ENCODE assay signal across 9 cellular contexts in genomic region chr12:55682087-55682796, GRCh38. TPM values are rescaled to one million over a fixed set of nuclear protein-coding genes. Genes with fewer than 3 reads are reported as not detected.
A peak's percentile ranks its signal among the peaks of the same experiment; 100 is the strongest.
DNase-seq lines count a peak whose midpoint lies in the region; ATAC-seq, FAIRE-seq and TF ChIP-seq lines count a peak whose summit lies in the region.
"Had no signal": no experiment of that assay in that cellular context is flagged by ENCODE, and none has a peak within 500 bp of the region (broad histone marks: within the 10 kb centered on the region; RNA-seq: fewer than 3 reads in every experiment).

No MANE protein-coding gene starts in this region.

- peaks cover 12% of the 10 kb centered on the region for H3K27me3 ChIP-seq in IMR-90 (ENCODE audit: control insufficient read depth, insufficient read depth, low read length)
- no peaks in the 10 kb centered on the region for H3K27me3 ChIP-seq in tibial artery

- TF ChIP-seq RAD21 in A549 (conservative IDR thresholded peaks at IDR 0.05 in 1 of 2, IDR thresholded peaks at IDR 0.05 in 1 of 2) = no peak
- TF ChIP-seq RAD21 in IMR-90 (IDR thresholded peaks at IDR 0.05; ENCODE audit: low read length) = no peak

- no peak overlapping the region for H3K27ac Mint-ChIP-seq in nephron progenitor cell
- no peak overlapping the region for H3K27ac Mint-ChIP-seq in activated naive CD4-positive, alpha-beta T cell treated with anti-CD3 and anti-CD28 coated beads, Interleukin-2, amount 50 U/mL, for 72 hours

- no peak for TF ChIP-seq EP300 in A549 (IDR thresholded peaks at IDR 0.05)

- H2BK5ac ChIP-seq in IMR-90 (ENCODE audit: low read depth, low read length, poor library complexity, severe bottlenecking) = no peak overlapping the region

- no peak overlapping the region for H4K8ac ChIP-seq in IMR-90 (ENCODE audit: low read depth in 2 of 2, low read length in 2 of 2)

- no peak overlapping the region for H3K14ac ChIP-seq in IMR-90 (replicated peaks; ENCODE audit: low read depth, low read length)

- no peak overlapping the region for H2BK15ac ChIP-seq in IMR-90 (ENCODE audit: low read depth, low read length)

- no peak overlapping the region for H2AK5ac ChIP-seq in IMR-90 (ENCODE audit: low read depth, low read length)

- H3K36me3 ChIP-seq in IMR-90 (ENCODE audit: control insufficient read depth, insufficient read depth, low read length) (no peaks in the 10 kb centered on the region), tibial artery (peaks cover 20 to 28% (median 24%) of the 10 kb centered on the region in 3 donors)

- no TSS peak for BruUV-seq in IMR-90 (replicated peaks; lab: Mats Ljungman, UMichigan)

- no peak overlapping the region for H4K5ac ChIP-seq in IMR-90 (ENCODE audit: low read depth, low read length)

- peak; percentile 23 to 42 for DNase-seq in A549 (ENCODE audit: low read depth in 1 of 2, low spot score in 1 of 2)
- DNase-seq in IMR-90 = no peak
- no peak for DNase-seq in foreskin fibroblast
- no peak for DNase-seq in nephron progenitor cell
- no peak for DNase-seq in activated naive CD4-positive, alpha-beta T cell treated with anti-CD3 and anti-CD28 coated beads, Interleukin-2, amount 50 U/mL, for 72 hours (ENCODE audit: low spot score in 2 of 2)
- DNase-seq in tibial artery = no peak
- no peak for DNase-seq in activated naive CD4-positive, alpha-beta T cell treated with anti-CD3 and anti-CD28 coated beads, Interleukin-2, amount 50 U/mL, for 16 hours
- DNase-seq: stimulated activated CD8-positive, alpha-beta memory T cell treated with anti-CD3 and anti-CD28 coated beads, Interleukin-4, amount 100 ng/mL, for 48 hours had no signal

- H2AK9ac ChIP-seq in IMR-90 (replicated peaks; ENCODE audit: low read depth, low read length, poor library complexity) = no peak overlapping the region

- H3K9me3 ChIP-seq in A549 (no peaks in the 10 kb centered on the region), IMR-90 (ENCODE audit: control insufficient read depth, insufficient read depth, low read length) (no peaks in the 10 kb centered on the region), tibial artery (no peaks in the 10 kb centered on the region)

- H3K9me3 Mint-ChIP-seq in nephron progenitor cell = no peaks in the 10 kb centered on the region
- no peaks in the 10 kb centered on the region for H3K9me3 Mint-ChIP-seq in activated naive CD4-positive, alpha-beta T cell treated with anti-CD3 and anti-CD28 coated beads, Interleukin-2, amount 50 U/mL, for 72 hours

- POLR2A ChIA-PET in A549 (lab: Yijun Ruan, JAX) (interaction anchor here (1.0 to 1.3 kb wide), 5 partner anchors 26 to 47 kb away, joined by 3 to 11 read pairs (median 5); partner anchors contain the start of genes BLOC1S1 and CD63), IMR-90 (lab: Charles Lee; ENCODE audit: unreplicated experiment) (no interaction called here)

- H2BK120ac ChIP-seq in IMR-90 (ENCODE audit: low read depth, low read length) = no peak overlapping the region

- H3K4me3 ChIP-seq in A549 (peak overlapping the region; percentile 52), IMR-90 (ENCODE audit: insufficient read depth, low read depth, low read length) (no peak overlapping the region), foreskin fibroblast (ENCODE audit: low read depth in 1 of 2, low read length in 2 of 2) (peak overlapping the region; percentile 24 to 43), tibial artery (no peak overlapping the region)

- dilution Hi-C loops in IMR-90 (cut with HindIII; ENCODE audit: low sequenced_read_pairs, unreplicated experiment) = no loop called here

- H3K23ac ChIP-seq in IMR-90 (ENCODE audit: low read depth, low read length) = no peak overlapping the region

- FAIRE-seq in A549 (lab: Jason Lieb, UNC) = no peak

- no peak for TF ChIP-seq CTCF in A549 (IDR thresholded peaks at IDR 0.05)
- no peak for TF ChIP-seq CTCF in IMR-90 (conservative IDR thresholded peaks at IDR 0.05; ENCODE audit: low read depth, low read length)
- no peak for TF ChIP-seq CTCF in foreskin fibroblast (IDR thresholded peaks at IDR 0.05; ENCODE audit: low read depth, low read length)
- TF ChIP-seq CTCF in nephron progenitor cell (IDR thresholded peaks at IDR 0.05) = no peak
- TF ChIP-seq CTCF in tibial artery (IDR thresholded peaks at IDR 0.05) = no peak

- no peak overlapping the region for H3K18ac ChIP-seq in IMR-90 (ENCODE audit: low read depth, low read length)

- H3K4me1 ChIP-seq in A549 (peaks cover 14% of the 10 kb centered on the region; the same call in 2 of the 3 replicates), IMR-90 (ENCODE audit: control insufficient read depth, insufficient read depth, low read length) (peaks cover 2% of the 10 kb centered on the region), tibial artery (peaks cover 0 to 15% (median 11%) of the 10 kb centered on the region in 4 donors)

- CTCF ChIA-PET in A549 (lab: Yijun Ruan, JAX) (interaction anchor here (0.8 to 4.2 kb wide), 20 partner anchors 9 to 115 kb away, joined by 3 to 59 read pairs (median 5); partner anchors contain the start of genes BLOC1S1, OR10P1 and RDH5), IMR-90 (lab: Yijun Ruan, JAX) (interaction anchor here (1.1 to 1.2 kb wide), 2 partner anchors 14 to 56 kb away, joined by 3 read pairs; no protein-coding TSS in a partner anchor)

- H2AFZ ChIP-seq in IMR-90 (replicated peaks; ENCODE audit: low read length, poor library complexity) = peak overlapping the region; percentile 85

- no peak overlapping the region for H3K4ac ChIP-seq in IMR-90 (ENCODE audit: low read depth, low read length)

- WGBS in A549 (ENCODE audit: missing lambda C conversion rate) = 28% methylated on average over 11 of the region's 13 CpGs
- 60% methylated on average over 1 of the region's 13 CpGs; no CpG with 5 or more reads in 1 of the 2 experiments for whole genome bisulfite sequencing in IMR-90 (ENCODE audit: extremely low coverage in 2 of 2, insufficient read length in 1 of 2), 2 experiments

- H3K79me1 ChIP-seq in IMR-90 (ENCODE audit: low read depth in 1 of 2, low read length in 2 of 2) = no peaks in the 10 kb centered on the region

- intact Hi-C loops in IMR-90 (cut with micrococcal nuclease) (no loop called here), tibial artery (cut with DNase I; ENCODE audit: low total_unique reads) (loop anchor here (5.0 kb wide), 2 partner anchors 40 to 55 kb away; partner anchors contain the start of gene RDH5)

- peak overlapping the region; percentile 85 for H3K4me2 ChIP-seq in A549
- H3K4me2 ChIP-seq in IMR-90 (ENCODE audit: low read depth, low read length) = no peak overlapping the region

- no peak overlapping the region for H3K9ac ChIP-seq in IMR-90 (ENCODE audit: low read depth, low read length)

- no peak overlapping the region for H2BK20ac ChIP-seq in IMR-90 (ENCODE audit: low read depth, low read length)

- H3K9me1 ChIP-seq in IMR-90 (ENCODE audit: insufficient read depth, low read length) = no peaks in the 10 kb centered on the region

- no peak overlapping the region for H3K56ac ChIP-seq in IMR-90 (ENCODE audit: extremely low read depth, insufficient read depth, low read length)

- H3K27me3 Mint-ChIP-seq in nephron progenitor cell (ENCODE audit: low read depth, poor library complexity) = peaks cover 10% of the 10 kb centered on the region

- H3K4me3 Mint-ChIP-seq in nephron progenitor cell = peak overlapping the region; percentile 84

- H4K20me1 ChIP-seq in IMR-90 (ENCODE audit: insufficient read depth, low read length) = no peaks in the 10 kb centered on the region

- peaks cover 34% of the 10 kb centered on the region for H3K4me1 Mint-ChIP-seq in nephron progenitor cell

- no peak overlapping the region for H4K91ac ChIP-seq in IMR-90 (ENCODE audit: insufficient read depth, low read depth, low read length)

- peak overlapping the region; percentile 66 to 87 for H3K27ac ChIP-seq in A549
- no peak overlapping the region for H3K27ac ChIP-seq in IMR-90 (ENCODE audit: insufficient read depth, low read length)
- H3K27ac ChIP-seq in tibial artery = peak overlapping the region in 1 of 2 donors; percentile 49

- in situ Hi-C loops in IMR-90 (cut with MboI; ENCODE audit: low sequenced_read_pairs) = no loop called here

- TF ChIP-seq POLR2A in A549 (IDR thresholded peaks at IDR 0.05; ENCODE audit: low read length) = no peak
- no peak for TF ChIP-seq POLR2A in IMR-90 (IDR thresholded peaks at IDR 0.05; ENCODE audit: low read depth, low read length)

- ATAC-seq in A549 = peak; percentile 48 to 59
- no peak for ATAC-seq in IMR-90 (ENCODE audit: low read depth)
- ATAC-seq in GM19397 (IDR thresholded peaks at IDR 0.05; ENCODE audit: unreplicated experiment) = no peak
- no peak for ATAC-seq in activated naive CD4-positive, alpha-beta T cell treated with anti-CD3 and anti-CD28 coated beads, Interleukin-2, amount 50 U/mL, for 72 hours

- no peaks in the 10 kb centered on the region for H3K36me3 Mint-ChIP-seq in nephron progenitor cell (ENCODE audit: low read depth)
- no peaks in the 10 kb centered on the region for H3K36me3 Mint-ChIP-seq in activated naive CD4-positive, alpha-beta T cell treated with anti-CD3 and anti-CD28 coated beads, Interleukin-2, amount 50 U/mL, for 72 hours

RNA-seq across cellular contexts. Expression of gene ITGA7, which starts 25.5 kb away (rescaled TPM):
- polyA plus RNA-seq in A549 (2011; rRNA removed) (1.1 and 1.4 TPM in 2 replicates), A549 (2017; fragmentation: RNase III; extraction: RNeasy Plus Mini Kit Qiagen cat#74134 plus additional on column Dnase treatment) (1.7 to 2.0 TPM (median 1.9 TPM) in 3 replicates), IMR-90 (2012; rRNA removed) (13.9 and 15.7 TPM in 2 replicates)
- 0.66 and 1.2 TPM in 2 replicates for polyA plus RNA-seq in A549 (2012; cell fraction: cytosol; rRNA removed)
- polyA plus RNA-seq in A549 (2012; cell fraction: nucleus; rRNA removed) = 7.3 and 8.5 TPM in 2 replicates
- polyA minus RNA-seq in A549 (2011; rRNA and poly(A)+ RNA removed) = 1.5 and 2.8 TPM in 2 replicates
- 3.9 and 4.4 TPM in 2 replicates for total RNA-seq in IMR-90 (2012; rRNA removed)
- 12.1 and 23.0 TPM in 2 replicates for polyA plus RNA-seq in IMR-90 (2012; cell fraction: cytosol; rRNA removed)
- 89.0 and 117 TPM in 2 replicates for polyA plus RNA-seq in IMR-90 (2012; cell fraction: nucleus; rRNA removed; ENCODE audit: low replicate concordance)
- total RNA-seq in activated naive CD4-positive, alpha-beta T cell treated with anti-CD3 and anti-CD28 coated beads, Interleukin-2, amount 50 U/mL, for 72 hours = 10 to 100 TPM in 1 of 2 donors, 1 to 10 TPM in 1; 4.0 to 11.9 TPM

RNA-seq across cellular contexts. Expression of gene BLOC1S1, which starts 33.6 kb away (rescaled TPM):
- 112 and 115 TPM in 2 replicates for polyA plus RNA-seq in A549 (2011; rRNA removed)
- 261 and 312 TPM in 2 replicates for polyA plus RNA-seq in A549 (2012; cell fraction: cytosol; rRNA removed)
- 103 and 115 TPM in 2 replicates for polyA plus RNA-seq in A549 (2012; cell fraction: nucleus; rRNA removed)
- polyA plus RNA-seq in A549 (2017; fragmentation: RNase III; extraction: RNeasy Plus Mini Kit Qiagen cat#74134 plus additional on column Dnase treatment) = 129 to 138 TPM (median 134 TPM) in 3 replicates
- 45.1 and 64.8 TPM in 2 replicates for polyA minus RNA-seq in A549 (2011; rRNA and poly(A)+ RNA removed)
- 128 and 158 TPM in 2 replicates for total RNA-seq in IMR-90 (2012; rRNA removed)
- polyA plus RNA-seq in IMR-90 (2012; rRNA removed) = 280 and 285 TPM in 2 replicates
- 332 and 427 TPM in 2 replicates for polyA plus RNA-seq in IMR-90 (2012; cell fraction: cytosol; rRNA removed)
- polyA plus RNA-seq in IMR-90 (2012; cell fraction: nucleus; rRNA removed; ENCODE audit: low replicate concordance) = 75.9 and 113 TPM in 2 replicates
- 100 to 1,000 TPM; 116 to 118 TPM for total RNA-seq in activated naive CD4-positive, alpha-beta T cell treated with anti-CD3 and anti-CD28 coated beads, Interleukin-2, amount 50 U/mL, for 72 hours

RNA-seq across cellular contexts. Expression of gene RDH5, which starts 38.0 kb away (rescaled TPM):
- polyA plus RNA-seq in A549 (2011; rRNA removed) (8.1 and 9.1 TPM in 2 replicates), A549 (2017; fragmentation: RNase III; extraction: RNeasy Plus Mini Kit Qiagen cat#74134 plus additional on column Dnase treatment) (3.4 to 5.4 TPM (median 4.1 TPM) in 3 replicates), IMR-90 (2012; rRNA removed) (18.8 and 21.0 TPM in 2 replicates)
- polyA plus RNA-seq in A549 (2012; cell fraction: cytosol; rRNA removed) = 7.8 and 8.3 TPM in 2 replicates
- polyA plus RNA-seq in A549 (2012; cell fraction: nucleus; rRNA removed) = 28.7 and 33.2 TPM in 2 replicates
- polyA minus RNA-seq in A549 (2011; rRNA and poly(A)+ RNA removed) = 7.1 and 7.8 TPM in 2 replicates
- total RNA-seq in IMR-90 (2012; rRNA removed) = 7.3 and 8.9 TPM in 2 replicates
- 16.9 and 19.9 TPM in 2 replicates for polyA plus RNA-seq in IMR-90 (2012; cell fraction: cytosol; rRNA removed)
- polyA plus RNA-seq in IMR-90 (2012; cell fraction: nucleus; rRNA removed; ENCODE audit: low replicate concordance) = 85.3 and 102 TPM in 2 replicates
- 10 to 100 TPM in 1 of 2 donors, 1 to 10 TPM in 1; 6.4 to 13.3 TPM for total RNA-seq in activated naive CD4-positive, alpha-beta T cell treated with anti-CD3 and anti-CD28 coated beads, Interleukin-2, amount 50 U/mL, for 72 hours

RNA-seq across cellular contexts. Expression of gene OR10P1, which starts 45.5 kb away (rescaled TPM):
- polyA plus RNA-seq in A549 (2011; rRNA removed) (not detected in 2 replicates), A549 (2017; fragmentation: RNase III; extraction: RNeasy Plus Mini Kit Qiagen cat#74134 plus additional on column Dnase treatment) (not detected in 3 replicates), IMR-90 (2012; rRNA removed) (not detected in 2 replicates)
- polyA plus RNA-seq in A549 (2012; cell fraction: cytosol; rRNA removed) = not detected in 2 replicates
- polyA plus RNA-seq in A549 (2012; cell fraction: nucleus; rRNA removed) = not detected in 2 replicates
- not detected in 2 replicates for polyA minus RNA-seq in A549 (2011; rRNA and poly(A)+ RNA removed)
- not detected in 2 replicates for total RNA-seq in IMR-90 (2012; rRNA removed)
- polyA plus RNA-seq in IMR-90 (2012; cell fraction: cytosol; rRNA removed) = not detected in 2 replicates
- polyA plus RNA-seq in IMR-90 (2012; cell fraction: nucleus; rRNA removed; ENCODE audit: low replicate concordance) = not detected in 2 replicates
- total RNA-seq in activated naive CD4-positive, alpha-beta T cell treated with anti-CD3 and anti-CD28 coated beads, Interleukin-2, amount 50 U/mL, for 72 hours = not detected

RNA-seq across cellular contexts. Expression of gene CD63, which starts 46.6 kb away (rescaled TPM):
- 512 and 724 TPM in 2 replicates for polyA plus RNA-seq in A549 (2011; rRNA removed)
- polyA plus RNA-seq in A549 (2012; cell fraction: cytosol; rRNA removed) = 639 and 645 TPM in 2 replicates
- 264 and 317 TPM in 2 replicates for polyA plus RNA-seq in A549 (2012; cell fraction: nucleus; rRNA removed)
- polyA plus RNA-seq in A549 (2017; fragmentation: RNase III; extraction: RNeasy Plus Mini Kit Qiagen cat#74134 plus additional on column Dnase treatment) = 493 to 547 TPM (median 530 TPM) in 3 replicates
- 238 and 252 TPM in 2 replicates for polyA minus RNA-seq in A549 (2011; rRNA and poly(A)+ RNA removed)
- 995 and 1,796 TPM in 2 replicates for total RNA-seq in IMR-90 (2012; rRNA removed)
- 1,398 and 1,518 TPM in 2 replicates for polyA plus RNA-seq in IMR-90 (2012; rRNA removed)
- 856 and 974 TPM in 2 replicates for polyA plus RNA-seq in IMR-90 (2012; cell fraction: cytosol; rRNA removed)
- polyA plus RNA-seq in IMR-90 (2012; cell fraction: nucleus; rRNA removed; ENCODE audit: low replicate concordance) = 173 and 576 TPM in 2 replicates
- 100 to 1,000 TPM; 129 to 180 TPM for total RNA-seq in activated naive CD4-positive, alpha-beta T cell treated with anti-CD3 and anti-CD28 coated beads, Interleukin-2, amount 50 U/mL, for 72 hours

Comparison
In these comparisons a context has a peak if more than half of its experiments do, and no peak if none do; other contexts are left out.
1. ATAC-seq: peak in A549 (2 of 2); none in IMR-90 (single experiment), GM19397 (single experiment) and activated naive CD4-positive, alpha-beta T cell treated with anti-CD3 and anti-CD28 coated beads, Interleukin-2, amount 50 U/mL, for 72 hours (0 of 2).
2. DNase-seq: peak in A549 (2 of 2); none in IMR-90 (single experiment), foreskin fibroblast (0 of 2), nephron progenitor cell (single experiment), activated naive CD4-positive, alpha-beta T cell treated with anti-CD3 and anti-CD28 coated beads, Interleukin-2, amount 50 U/mL, for 72 hours (0 of 2), tibial artery (0 of 2) and activated naive CD4-positive, alpha-beta T cell treated with anti-CD3 and anti-CD28 coated beads, Interleukin-2, amount 50 U/mL, for 16 hours (single experiment).
3. H3K4me3 ChIP-seq: peak in A549 (single experiment) and foreskin fibroblast (2 of 2); none in IMR-90 (single experiment) and tibial artery (0 of 2).